Comparison of ENCODE assay signal across 22 cellular contexts in the genomic region with DNA sequence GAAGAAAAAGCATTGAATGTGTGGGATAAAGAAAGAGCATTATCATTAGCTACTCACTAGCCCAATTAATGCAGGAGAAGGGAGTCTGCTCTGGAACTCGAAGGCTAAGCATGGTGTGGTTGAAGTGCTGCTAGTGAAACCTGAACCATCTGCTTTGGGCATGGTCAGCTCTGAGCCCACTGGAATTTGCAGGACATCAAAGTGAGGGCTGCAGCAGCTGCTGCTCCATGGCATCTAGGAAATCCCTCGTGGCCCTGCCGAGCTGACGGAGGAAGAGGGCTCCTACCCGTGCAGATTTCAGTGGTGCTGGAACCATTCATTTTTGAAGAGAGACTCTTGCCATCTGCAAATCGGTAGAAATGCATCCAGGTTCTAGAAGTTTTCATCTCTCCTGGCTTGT.
DNase-seq lines count a peak whose midpoint lies in the region; ATAC-seq and TF ChIP-seq lines count a peak whose summit lies in the region.
"Had no signal": no experiment of that assay in that cellular context is flagged by ENCODE, and none has a peak within 500 bp of the region (broad histone marks: within the 10 kb centered on the region; RNA-seq: fewer than 3 reads in every experiment).

No MANE protein-coding gene starts in this region.

- BruUV-seq in A673 (replicated peaks; lab: Mats Ljungman, UMichigan): no TSS peak

- no peak overlapping the region for H3K27ac Mint-ChIP-seq in neural progenitor cell
- H3K27ac Mint-ChIP-seq in activated naive CD8-positive, alpha-beta T cell treated with anti-CD3 and anti-CD28 coated beads, Interleukin-2, amount 50 U/mL, for 24 hours: no peak overlapping the region
- H3K27ac Mint-ChIP-seq: activated CD4-positive, alpha-beta T cell treated with anti-CD3 and anti-CD28 coated beads, Interleukin-2, amount 10 ng/mL, durations not matched to agents 7 days and 5 days; activated naive CD4-positive, alpha-beta T cell treated with anti-CD3 and anti-CD28 coated beads, Interleukin-2, amount 50 U/mL, for 72 hours; stimulated activated effector memory CD8-positive, alpha-beta T cell treated with anti-CD3 and anti-CD28 coated beads, Interleukin-12 subunit alpha, Interleukin-12 subunit beta, amount 100 ng/mL, for 72 hours; T-helper 17 cell had no signal

- H2AFZ ChIP-seq in neural progenitor cell (replicated peaks): peak overlapping the region; percentile 45
- H2AFZ ChIP-seq: parathyroid adenoma had no signal

- no peak for ATAC-seq in activated naive CD8-positive, alpha-beta T cell treated with anti-CD3 and anti-CD28 coated beads, Interleukin-2, amount 50 U/mL, for 24 hours
- ATAC-seq: activated naive CD4-positive, alpha-beta T cell treated with anti-CD3 and anti-CD28 coated beads, Interleukin-2, amount 50 U/mL, for 72 hours; foreskin keratinocyte; K562; Panc1; stimulated activated effector memory CD8-positive, alpha-beta T cell treated with anti-CD3 and anti-CD28 coated beads, Interleukin-12 subunit alpha, Interleukin-12 subunit beta, amount 100 ng/mL, for 72 hours; T-helper 17 cell had no signal

- H4K20me1 ChIP-seq in neural progenitor cell (ENCODE audit: low read depth): no peaks in the 10 kb centered on the region
- H4K20me1 ChIP-seq: BLaER1 treated with 17β-estradiol and CSF1 and Interleukin-3, amounts not matched to agents 10 nM and 100 nM had no signal

- TF ChIP-seq CTCF in neural progenitor cell (IDR thresholded peaks at IDR 0.05) (no peak), foreskin fibroblast (IDR thresholded peaks at IDR 0.05; ENCODE audit: low read depth, low read length) (no peak), A673 (conservative IDR thresholded peaks at IDR 0.05; ENCODE audit: low read depth, low read length) (no peak)

- DNase-seq in ELF-1 (ENCODE audit: low read depth, low spot score) (peak; percentile 13), NCI-H748 treated with DMSO at 0.1 percent for 48 hours (lab: John Stamatoyannopoulos, UW) (peak; percentile 89), neural progenitor cell (ENCODE audit: low spot score) (peak; percentile 45), foreskin fibroblast (no peak), NCI-H2107 treated with DMSO at 0.1 percent for 48 hours (lab: John Stamatoyannopoulos, UW; ENCODE audit: unreplicated experiment) (no peak), A673 (ENCODE audit: low spot score) (no peak)
- DNase-seq in activated naive CD8-positive, alpha-beta T cell treated with anti-CD3 and anti-CD28 coated beads, Interleukin-2, amount 50 U/mL, for 24 hours: no peak
- DNase-seq: activated CD4-positive, alpha-beta T cell treated with anti-CD3 and anti-CD28 coated beads, Interleukin-2, amount 10 ng/mL, durations not matched to agents 7 days and 5 days; foreskin keratinocyte; kidney; NCI-H1694 treated with DMSO at 0.1 percent for 48 hours; NCI-H345; sigmoid colon; stimulated activated CD4-positive, alpha-beta T cell treated with anti-CD3 and anti-CD28 coated beads, Interleukin-2, amount 100 ng/mL, for 24 hours; T-helper 17 cell had no signal

- peak overlapping the region; percentile 43 for H3K9ac ChIP-seq in endocrine pancreas (ENCODE audit: control insufficient read depth, insufficient read depth, low read length)
- H3K9ac ChIP-seq in neural progenitor cell: no peak overlapping the region
- H3K9ac ChIP-seq: BLaER1 treated with 17β-estradiol and CSF1 and Interleukin-3, amounts not matched to agents 10 nM and 100 nM; parathyroid adenoma had no signal

- POLR2A ChIA-PET in A673 (lab: Charles Lee; ENCODE audit: low non-redundant PET): no interaction called here

- no peaks in the 10 kb centered on the region for H3K79me2 ChIP-seq in neural progenitor cell (ENCODE audit: low read depth)
- H3K79me2 ChIP-seq: parathyroid adenoma had no signal

- no peaks in the 10 kb centered on the region for H3K4me1 ChIP-seq in endocrine pancreas (ENCODE audit: control insufficient read depth, insufficient read depth, low read length)
- peaks cover 14% of the 10 kb centered on the region for H3K4me1 ChIP-seq in neural progenitor cell
- no peaks in the 10 kb centered on the region for H3K4me1 ChIP-seq in A673 (ENCODE audit: insufficient read depth, low read length, poor library complexity, severe bottlenecking)
- H3K4me1 ChIP-seq: BLaER1 treated with 17β-estradiol and CSF1 and Interleukin-3, amounts not matched to agents 10 nM and 100 nM; foreskin keratinocyte; parathyroid adenoma; sigmoid colon had no signal

- CTCF ChIA-PET in A673 (lab: Charles Lee): no interaction called here

- no peaks in the 10 kb centered on the region for H3K27me3 ChIP-seq in endocrine pancreas (ENCODE audit: control insufficient read depth, insufficient read depth, low read length)
- H3K27me3 ChIP-seq in neural progenitor cell: no peaks in the 10 kb centered on the region
- no peaks in the 10 kb centered on the region for H3K27me3 ChIP-seq in A673 (replicated peaks; ENCODE audit: insufficient read depth, low read depth, low read length, poor library complexity)
- H3K27me3 ChIP-seq: BLaER1 treated with 17β-estradiol and CSF1 and Interleukin-3, amounts not matched to agents 10 nM and 100 nM; foreskin keratinocyte; sigmoid colon had no signal

- peaks cover 2% of the 10 kb centered on the region for H3K27me3 Mint-ChIP-seq in neural progenitor cell (ENCODE audit: insufficient read depth, low read depth)
- H3K27me3 Mint-ChIP-seq in activated naive CD8-positive, alpha-beta T cell treated with anti-CD3 and anti-CD28 coated beads, Interleukin-2, amount 50 U/mL, for 24 hours: no peaks in the 10 kb centered on the region

- H3K4me3 ChIP-seq in endocrine pancreas (ENCODE audit: control insufficient read depth, insufficient read depth, low read length): no peak overlapping the region
- no peak overlapping the region for H3K4me3 ChIP-seq in neural progenitor cell
- H3K4me3 ChIP-seq in foreskin fibroblast (ENCODE audit: low read depth in 1 of 2, low read length in 2 of 2): no peak overlapping the region
- H3K4me3 ChIP-seq in A673 (ENCODE audit: low read depth, low read length, poor library complexity, severe bottlenecking): no peak overlapping the region
- H3K4me3 ChIP-seq: BLaER1 treated with 17β-estradiol and CSF1 and Interleukin-3, amounts not matched to agents 10 nM and 100 nM; K562; sigmoid colon had no signal

- no peaks in the 10 kb centered on the region for H3F3A ChIP-seq in neural progenitor cell (ENCODE audit: low read depth)

- no peaks in the 10 kb centered on the region for H3K36me3 ChIP-seq in endocrine pancreas (ENCODE audit: control insufficient read depth, insufficient read depth, low read length)
- no peaks in the 10 kb centered on the region for H3K36me3 ChIP-seq in neural progenitor cell
- no peaks in the 10 kb centered on the region for H3K36me3 ChIP-seq in A673 (ENCODE audit: insufficient read depth, low read length, poor library complexity, severe bottlenecking)
- H3K36me3 ChIP-seq: BLaER1 treated with 17β-estradiol and CSF1 and Interleukin-3, amounts not matched to agents 10 nM and 100 nM; sigmoid colon had no signal

- no peak overlapping the region for H3K4me3 Mint-ChIP-seq in neural progenitor cell
- no peak overlapping the region for H3K4me3 Mint-ChIP-seq in activated naive CD8-positive, alpha-beta T cell treated with anti-CD3 and anti-CD28 coated beads, Interleukin-2, amount 50 U/mL, for 24 hours
- H3K4me3 Mint-ChIP-seq: activated CD4-positive, alpha-beta T cell treated with anti-CD3 and anti-CD28 coated beads, Interleukin-2, amount 10 ng/mL, durations not matched to agents 7 days and 5 days; stimulated activated effector memory CD8-positive, alpha-beta T cell treated with anti-CD3 and anti-CD28 coated beads, Interleukin-12 subunit alpha, Interleukin-12 subunit beta, amount 100 ng/mL, for 72 hours; T-helper 17 cell had no signal

- peaks cover 9% of the 10 kb centered on the region for H3K4me1 Mint-ChIP-seq in neural progenitor cell
- H3K4me1 Mint-ChIP-seq in activated naive CD8-positive, alpha-beta T cell treated with anti-CD3 and anti-CD28 coated beads, Interleukin-2, amount 50 U/mL, for 24 hours: no peaks in the 10 kb centered on the region
- H3K4me1 Mint-ChIP-seq: activated CD4-positive, alpha-beta T cell treated with anti-CD3 and anti-CD28 coated beads, Interleukin-2, amount 10 ng/mL, durations not matched to agents 7 days and 5 days; stimulated activated effector memory CD8-positive, alpha-beta T cell treated with anti-CD3 and anti-CD28 coated beads, Interleukin-12 subunit alpha, Interleukin-12 subunit beta, amount 100 ng/mL, for 72 hours; T-helper 17 cell had no signal

- no peaks in the 10 kb centered on the region for H3K36me3 Mint-ChIP-seq in neural progenitor cell
- H3K36me3 Mint-ChIP-seq in activated naive CD8-positive, alpha-beta T cell treated with anti-CD3 and anti-CD28 coated beads, Interleukin-2, amount 50 U/mL, for 24 hours (ENCODE audit: low read depth): no peaks in the 10 kb centered on the region
- H3K36me3 Mint-ChIP-seq: stimulated activated effector memory CD8-positive, alpha-beta T cell treated with anti-CD3 and anti-CD28 coated beads, Interleukin-12 subunit alpha, Interleukin-12 subunit beta, amount 100 ng/mL, for 72 hours had no signal

- H3K9me3 ChIP-seq in endocrine pancreas (ENCODE audit: control insufficient read depth, low read length) (no peaks in the 10 kb centered on the region), neural progenitor cell (ENCODE audit: low read depth) (no peaks in the 10 kb centered on the region), A673 (ENCODE audit: low read depth, low read length, poor library complexity, severe bottlenecking) (no peaks in the 10 kb centered on the region)

- peak overlapping the region; percentile 4 for H3K4me2 ChIP-seq in neural progenitor cell
- H3K4me2 ChIP-seq: BLaER1 treated with 17β-estradiol and CSF1 and Interleukin-3, amounts not matched to agents 10 nM and 100 nM had no signal

- intact Hi-C loops in A673 (cut with micrococcal nuclease; ENCODE audit: unreplicated experiment): no loop called here

- no peaks in the 10 kb centered on the region for H3K9me3 Mint-ChIP-seq in neural progenitor cell
- H3K9me3 Mint-ChIP-seq in activated naive CD8-positive, alpha-beta T cell treated with anti-CD3 and anti-CD28 coated beads, Interleukin-2, amount 50 U/mL, for 24 hours: no peaks in the 10 kb centered on the region
- H3K9me3 Mint-ChIP-seq: activated CD4-positive, alpha-beta T cell treated with anti-CD3 and anti-CD28 coated beads, Interleukin-2, amount 10 ng/mL, durations not matched to agents 7 days and 5 days; stimulated activated effector memory CD8-positive, alpha-beta T cell treated with anti-CD3 and anti-CD28 coated beads, Interleukin-12 subunit alpha, Interleukin-12 subunit beta, amount 100 ng/mL, for 72 hours had no signal

- H3K27ac ChIP-seq in neural progenitor cell (peak overlapping the region; percentile 3), A673 (ENCODE audit: low read depth, low read length, poor library complexity, severe bottlenecking) (no peak overlapping the region)
- H3K27ac ChIP-seq: BLaER1 treated with 17β-estradiol and CSF1 and Interleukin-3, amounts not matched to agents 10 nM and 100 nM; foreskin keratinocyte; parathyroid adenoma; sigmoid colon had no signal

Comparison
In these comparisons a context has a peak if more than half of its experiments do, and no peak if none do; other contexts are left out.
1. DNase-seq: peak in ELF-1 (single experiment), NCI-H748 treated with DMSO at 0.1 percent for 48 hours (single experiment) and neural progenitor cell (single experiment); none in foreskin fibroblast (0 of 2), NCI-H2107 treated with DMSO at 0.1 percent for 48 hours (single experiment), activated naive CD8-positive, alpha-beta T cell treated with anti-CD3 and anti-CD28 coated beads, Interleukin-2, amount 50 U/mL, for 24 hours (single experiment) and A673 (single experiment).